Comparison of ENCODE assay signal across 14 cellular contexts in genomic region chr20:2507464-2507863, GRCh38. TPM values are rescaled to one million over a fixed set of nuclear protein-coding genes. Genes with fewer than 3 reads are reported as not detected.
DNase-seq lines count a peak whose midpoint lies in the region; ATAC-seq, FAIRE-seq and TF ChIP-seq lines count a peak whose summit lies in the region.
"Had no signal": no experiment of that assay in that cellular context is flagged by ENCODE, and none has a peak within 500 bp of the region (broad histone marks: within the 10 kb centered on the region; RNA-seq: fewer than 3 reads in every experiment).

No MANE protein-coding gene starts in this region.

- no peak for FAIRE-seq in HepG2 (lab: Jason Lieb, UNC)
- FAIRE-seq: G401.6 had no signal

- CTCF ChIA-PET in HepG2 (lab: Yijun Ruan, JAX; ENCODE audit: low intra/inter-chr PET ratio, low total read pairs): no interaction called here

- peak overlapping the region; percentile 80 for H3K9ac ChIP-seq in HepG2 (ENCODE audit: insufficient read depth, low read depth, low read length)

- peaks cover 10% of the 10 kb centered on the region for H3K27me3 Mint-ChIP-seq in activated T-helper 17 cell treated with anti-CD3 and anti-CD28 coated beads, Interleukin-2, amount 50 U/mL, for 72 hours

- H3K79me2 ChIP-seq in HepG2 (ENCODE audit: insufficient read depth, low read length): peaks cover 21% of the 10 kb centered on the region

- TF ChIP-seq CTCF in HepG2 (CRISPR knock-in tag; IDR thresholded peaks at IDR 0.05) (no peak), right lobe of liver (IDR thresholded peaks at IDR 0.05) (no peak), GM13976 (IDR thresholded peaks at IDR 0.05; ENCODE audit: borderline replicate concordance, control extremely low read depth, extremely low read depth, insufficient read depth, missing control alignments) (no peak)

- H3K4me3 ChIP-seq in HepG2 (replicated peaks in 1 of 3; ENCODE audit: insufficient read depth in 1 of 3, low read depth in 2 of 3, low read length in 3 of 3): peak overlapping the region; percentile 88 to 96 (median 91); a peak in 5 of 6 replicates
- H3K4me3 ChIP-seq in right lobe of liver: no peak overlapping the region
- H3K4me3 ChIP-seq in aorta (ENCODE audit: low read length in 2 of 2): peak overlapping the region; percentile 79 to 88

- H3K9me3 Mint-ChIP-seq in activated T-helper 17 cell treated with anti-CD3 and anti-CD28 coated beads, Interleukin-2, amount 50 U/mL, for 72 hours: no peaks in the 10 kb centered on the region

- H4K20me1 ChIP-seq in HepG2 (ENCODE audit: insufficient read depth, low read length): no peaks in the 10 kb centered on the region

- peak overlapping the region; percentile 99 for H3K4me2 ChIP-seq in HepG2 (ENCODE audit: low read depth, low read length)

- no peak overlapping the region for H2AFZ ChIP-seq in HepG2 (ENCODE audit: low read length)

- H3K27ac ChIP-seq in HepG2 (ENCODE audit: extremely low read length, insufficient read depth, low read length) (no peak overlapping the region), right lobe of liver (no peak overlapping the region), aorta (ENCODE audit: low read depth in 1 of 2, low read length in 2 of 2) (no peak overlapping the region)

- BruUV-seq in HepG2 (replicated peaks; lab: Mats Ljungman, UMichigan): no TSS peak

- H3K9me3 ChIP-seq in HepG2 (ENCODE audit: low read length) (no peaks in the 10 kb centered on the region), right lobe of liver (no peaks in the 10 kb centered on the region), aorta (ENCODE audit: control insufficient read depth, low read length) (no peaks in the 10 kb centered on the region)
- H3K9me3 ChIP-seq: transverse colon had no signal

- peaks cover 30% of the 10 kb centered on the region for H3K4me1 ChIP-seq in HepG2 (ENCODE audit: insufficient read depth, low read length)
- H3K4me1 ChIP-seq in right lobe of liver: peaks cover 0 to 5% (median 0%) of the 10 kb centered on the region in 4 donors
- peaks cover 0 to 4% of the 10 kb centered on the region in 2 donors for H3K4me1 ChIP-seq in aorta (ENCODE audit: control insufficient read depth in 1 of 2, insufficient read depth in 2 of 2, low read length in 2 of 2)

- no peak for ATAC-seq in HepG2
- ATAC-seq in right lobe of liver: no peak
- no peak for ATAC-seq in activated T-helper 17 cell treated with anti-CD3 and anti-CD28 coated beads, Interleukin-2, amount 50 U/mL, for 72 hours (replicated peaks)
- no peak for ATAC-seq in aorta (ENCODE audit: low FRiP score)

- peaks cover 5% of the 10 kb centered on the region for H3K4me1 Mint-ChIP-seq in activated T-helper 17 cell treated with anti-CD3 and anti-CD28 coated beads, Interleukin-2, amount 50 U/mL, for 72 hours

- H3K27me3 ChIP-seq in HepG2 (ENCODE audit: control insufficient read depth in 1 of 2, insufficient read depth in 2 of 2, low read length in 2 of 2): peaks cover 0 to 2% of the 10 kb centered on the region in 2 experiments; a peak in 2 of 5 replicates
- H3K27me3 ChIP-seq in right lobe of liver: no peaks in the 10 kb centered on the region
- no peaks in the 10 kb centered on the region for H3K27me3 ChIP-seq in aorta (ENCODE audit: control insufficient read depth in 1 of 2, insufficient read depth in 2 of 2, low read length in 1 of 2)
- H3K27me3 ChIP-seq: transverse colon had no signal

- peaks cover 13% of the 10 kb centered on the region for H3K36me3 Mint-ChIP-seq in activated T-helper 17 cell treated with anti-CD3 and anti-CD28 coated beads, Interleukin-2, amount 50 U/mL, for 72 hours (ENCODE audit: low read depth)

- no peak for TF ChIP-seq RAD21 in HepG2 (CRISPR knock-in tag; IDR thresholded peaks at IDR 0.05)

- in situ Hi-C loops in HepG2 (cut with HindIII; ENCODE audit: extremely low pct_ligation_motif_present, low pct_unique_long_range_greater_than_20kb): no loop called here
- in situ Hi-C loops in GM13976 (cut with MboI; ENCODE audit: low sequenced_read_pairs, unreplicated experiment): no loop called here

- no peaks in the 10 kb centered on the region for H3K36me3 ChIP-seq in HepG2 (replicated peaks in 1 of 2; ENCODE audit: control insufficient read depth in 1 of 2, insufficient read depth in 2 of 2, low read length in 2 of 2)
- H3K36me3 ChIP-seq in right lobe of liver: no peaks in the 10 kb centered on the region
- H3K36me3 ChIP-seq in aorta (ENCODE audit: control insufficient read depth in 1 of 2, insufficient read depth in 2 of 2, low read length in 1 of 2): no peaks in the 10 kb centered on the region
- H3K36me3 ChIP-seq: transverse colon had no signal

- DNase-seq in HepG2 (ENCODE audit: low spot score) (no peak), right lobe of liver (no peak), kidney tubule cell (ENCODE audit: low spot score) (peak; percentile 14), aorta (no peak), GM13976 (ENCODE audit: low spot score) (no peak), NCI-H187 treated with DMSO at 0.1 percent for 48 hours (lab: John Stamatoyannopoulos, UW) (no peak), hepatic stellate cell (ENCODE audit: low spot score) (no peak)
- DNase-seq: activated CD4-positive, alpha-beta T cell treated with anti-CD3 and anti-CD28 coated beads for 4 hours had no signal

- POLR2A ChIA-PET in HepG2 (lab: Yijun Ruan, JAX): interaction anchor here (0.9 to 3.8 kb wide), 4 partner anchors 16 to 145 kb away, joined by 3 to 32 read pairs (median 15); partner anchors contain the start of genes NOP56 and SNRPB

- peak overlapping the region; percentile 97 for H3K4me3 Mint-ChIP-seq in activated T-helper 17 cell treated with anti-CD3 and anti-CD28 coated beads, Interleukin-2, amount 50 U/mL, for 72 hours

- TF ChIP-seq POLR2A in HepG2 (IDR thresholded peaks at IDR 0.05; ENCODE audit: insufficient read depth in 1 of 2, low read depth in 2 of 2, low read length in 2 of 2) (no peak), right lobe of liver (IDR thresholded peaks at IDR 0.05) (no peak)

- TF ChIP-seq EP300 in HepG2 (IDR thresholded peaks at IDR 0.05; ENCODE audit: low read depth in 2 of 2, low read length in 2 of 2) (no peak), HepG2 (CRISPR knock-in tag; IDR thresholded peaks at IDR 0.05; ENCODE audit: borderline replicate concordance) (no peak)

- intact Hi-C loops in HepG2 (cut with micrococcal nuclease; ENCODE audit: unreplicated experiment): no loop called here
- intact Hi-C loops in right lobe of liver (cut with DNase I): no loop called here
- intact Hi-C loops in aorta (cut with DNase I): loop anchor here (5.0 kb wide), 1 partner anchor 35 kb away; the partner anchor contains the start of gene SNRPB (in 2 of the 2)

- H3K27ac Mint-ChIP-seq in activated T-helper 17 cell treated with anti-CD3 and anti-CD28 coated beads, Interleukin-2, amount 50 U/mL, for 72 hours: peak overlapping the region; percentile 98

- WGBS in HepG2 (ENCODE audit: low lambda C conversion rate): 81% methylated on average over 5 of the region's 5 CpGs
- WGBS in right lobe of liver (ENCODE audit: insufficient coverage, low coverage, low lambda C conversion rate, missing lambda C conversion rate): 84% methylated on average over 5 of the region's 5 CpGs
- 65 to 68% methylated on average over 5 of the region's 5 CpGs for WGBS in aorta, 2 donors

RNA-seq across cellular contexts. Expression of gene ZNF343, which starts 1.3 kb away (rescaled TPM):
- total RNA-seq in HepG2 (2016; rRNA removed; fragmentation: Illumina TruSeq; extraction: Trizol) (22.1 and 28.8 TPM in 2 replicates), right lobe of liver (1 to 10 TPM; 3.9 to 7.3 (median 6.0) TPM), aorta (10 to 100 TPM; 13.9 to 15.0 TPM)
- 4.5 and 6.2 TPM in 2 replicates for total RNA-seq in HepG2 (2016; cell fraction: cytosol; rRNA removed; fragmentation: Illumina TruSeq; extraction: Trizol; ENCODE audit: low read depth)
- 22.4 and 26.5 TPM in 2 replicates for total RNA-seq in HepG2 (2016; cell fraction: insoluble cytoplasmic fraction; rRNA removed; fragmentation: Illumina TruSeq; extraction: Trizol)
- total RNA-seq in HepG2 (2016; cell fraction: membrane; rRNA removed; fragmentation: Illumina TruSeq; extraction: Trizol): 15.3 and 17.5 TPM in 2 replicates
- 21.9 and 23.7 TPM in 2 replicates for total RNA-seq in HepG2 (2016; cell fraction: nucleus; rRNA removed; fragmentation: Illumina TruSeq; extraction: Trizol)
- polyA plus RNA-seq in HepG2 (2011; rRNA removed) (16.4 and 17.0 TPM in 2 replicates), aorta (1 to 10 TPM; 5.3 to 9.7 TPM)
- polyA plus RNA-seq in HepG2 (2011; cell fraction: cytosol; rRNA removed): 8.7 and 11.5 TPM in 2 replicates
- 27.9 and 31.1 TPM in 2 replicates for polyA plus RNA-seq in HepG2 (2011; cell fraction: nucleus; rRNA removed)
- 13.6 and 14.9 TPM in 2 replicates for polyA plus RNA-seq in HepG2 (2012)
- 2.1 and 3.0 TPM in 2 replicates for polyA plus RNA-seq in HepG2 (2016; cell fraction: cytosol; fragmentation: Illumina TruSeq; extraction: Trizol; ENCODE audit: low read depth)
- 18.9 and 19.0 TPM in 2 replicates for polyA plus RNA-seq in HepG2 (2016; cell fraction: insoluble cytoplasmic fraction; fragmentation: Illumina TruSeq; extraction: Trizol; ENCODE audit: low read depth)
- 4.9 and 6.7 TPM in 2 replicates for polyA plus RNA-seq in HepG2 (2016; cell fraction: membrane; fragmentation: Illumina TruSeq; extraction: Trizol; ENCODE audit: low read depth)
- 40.2 and 44.5 TPM in 2 replicates for polyA plus RNA-seq in HepG2 (2016; cell fraction: nucleus; fragmentation: Illumina TruSeq; extraction: Trizol; ENCODE audit: insufficient read depth, low read depth)
- polyA minus RNA-seq in HepG2 (2011; rRNA and poly(A)+ RNA removed; ENCODE audit: low replicate concordance): 8.3 and 15.8 TPM in 2 replicates
- polyA minus RNA-seq in HepG2 (2011; cell fraction: cytosol; rRNA and poly(A)+ RNA removed): 10.1 and 14.8 TPM in 2 replicates
- 21.9 and 37.8 TPM in 2 replicates for polyA minus RNA-seq in HepG2 (2011; cell fraction: nucleus; rRNA and poly(A)+ RNA removed)
- total RNA-seq in activated T-helper 17 cell treated with anti-CD3 and anti-CD28 coated beads, Interleukin-2, amount 50 U/mL, for 72 hours: 10 to 100 TPM in 1 of 2 donors, 1 to 10 TPM in 1; 8.0 to 10.1 TPM

RNA-seq across cellular contexts. Expression of gene TMC2, which starts 28.9 kb away (rescaled TPM):
- total RNA-seq in HepG2 (2016; rRNA removed; fragmentation: Illumina TruSeq; extraction: Trizol) (not detected in 2 replicates), right lobe of liver (not detected), aorta (under 1 TPM in 1 of 2 donors, not detected in 1; 0.15 TPM)
- total RNA-seq in HepG2 (2016; cell fraction: cytosol; rRNA removed; fragmentation: Illumina TruSeq; extraction: Trizol; ENCODE audit: low read depth): not detected in 2 replicates
- total RNA-seq in HepG2 (2016; cell fraction: insoluble cytoplasmic fraction; rRNA removed; fragmentation: Illumina TruSeq; extraction: Trizol): 0.04 TPM in 1 of 2 replicates, not detected in the other
- not detected in 2 replicates for total RNA-seq in HepG2 (2016; cell fraction: membrane; rRNA removed; fragmentation: Illumina TruSeq; extraction: Trizol)
- total RNA-seq in HepG2 (2016; cell fraction: nucleus; rRNA removed; fragmentation: Illumina TruSeq; extraction: Trizol): not detected in 2 replicates
- polyA plus RNA-seq in HepG2 (2011; rRNA removed) (0.03 TPM in 1 of 2 replicates, not detected in the other), aorta (under 1 TPM in 1 of 2 donors, not detected in 1; 0.10 TPM)
- not detected in 2 replicates for polyA plus RNA-seq in HepG2 (2011; cell fraction: cytosol; rRNA removed)
- not detected in 2 replicates for polyA plus RNA-seq in HepG2 (2011; cell fraction: nucleus; rRNA removed)
- 0.07 TPM in 1 of 2 replicates, not detected in the other for polyA plus RNA-seq in HepG2 (2012)
- not detected in 2 replicates for polyA plus RNA-seq in HepG2 (2016; cell fraction: cytosol; fragmentation: Illumina TruSeq; extraction: Trizol; ENCODE audit: low read depth)
- not detected in 2 replicates for polyA plus RNA-seq in HepG2 (2016; cell fraction: insoluble cytoplasmic fraction; fragmentation: Illumina TruSeq; extraction: Trizol; ENCODE audit: low read depth)
- not detected in 2 replicates for polyA plus RNA-seq in HepG2 (2016; cell fraction: membrane; fragmentation: Illumina TruSeq; extraction: Trizol; ENCODE audit: low read depth)
- polyA plus RNA-seq in HepG2 (2016; cell fraction: nucleus; fragmentation: Illumina TruSeq; extraction: Trizol; ENCODE audit: insufficient read depth, low read depth): not detected in 2 replicates
- polyA minus RNA-seq in HepG2 (2011; rRNA and poly(A)+ RNA removed; ENCODE audit: low replicate concordance): not detected in 2 replicates
- not detected in 2 replicates for polyA minus RNA-seq in HepG2 (2011; cell fraction: cytosol; rRNA and poly(A)+ RNA removed)
- polyA minus RNA-seq in HepG2 (2011; cell fraction: nucleus; rRNA and poly(A)+ RNA removed): not detected in 2 replicates
- not detected for total RNA-seq in activated T-helper 17 cell treated with anti-CD3 and anti-CD28 coated beads, Interleukin-2, amount 50 U/mL, for 72 hours
- total RNA-seq: esophagus mucosa, LHCN-M2, pulmonary artery endothelial cell, transverse colon had no signal

RNA-seq across cellular contexts. Expression of gene SNRPB, which starts 36.9 kb away (rescaled TPM):
- 778 and 844 TPM in 2 replicates for total RNA-seq in HepG2 (2016; rRNA removed; fragmentation: Illumina TruSeq; extraction: Trizol)
- total RNA-seq in HepG2 (2016; cell fraction: cytosol; rRNA removed; fragmentation: Illumina TruSeq; extraction: Trizol; ENCODE audit: low read depth): 240 and 247 TPM in 2 replicates
- total RNA-seq in HepG2 (2016; cell fraction: insoluble cytoplasmic fraction; rRNA removed; fragmentation: Illumina TruSeq; extraction: Trizol): 807 and 874 TPM in 2 replicates
- 271 and 293 TPM in 2 replicates for total RNA-seq in HepG2 (2016; cell fraction: membrane; rRNA removed; fragmentation: Illumina TruSeq; extraction: Trizol)
- total RNA-seq in HepG2 (2016; cell fraction: nucleus; rRNA removed; fragmentation: Illumina TruSeq; extraction: Trizol): 288 and 319 TPM in 2 replicates
- polyA plus RNA-seq in HepG2 (2011; rRNA removed): 473 and 489 TPM in 2 replicates
- 454 and 565 TPM in 2 replicates for polyA plus RNA-seq in HepG2 (2011; cell fraction: cytosol; rRNA removed)
- polyA plus RNA-seq in HepG2 (2011; cell fraction: nucleus; rRNA removed): 241 and 254 TPM in 2 replicates
- 287 and 337 TPM in 2 replicates for polyA plus RNA-seq in HepG2 (2012)
- 214 and 218 TPM in 2 replicates for polyA plus RNA-seq in HepG2 (2016; cell fraction: cytosol; fragmentation: Illumina TruSeq; extraction: Trizol; ENCODE audit: low read depth)
- polyA plus RNA-seq in HepG2 (2016; cell fraction: insoluble cytoplasmic fraction; fragmentation: Illumina TruSeq; extraction: Trizol; ENCODE audit: low read depth): 583 and 611 TPM in 2 replicates
- 190 and 196 TPM in 2 replicates for polyA plus RNA-seq in HepG2 (2016; cell fraction: membrane; fragmentation: Illumina TruSeq; extraction: Trizol; ENCODE audit: low read depth)
- 401 and 413 TPM in 2 replicates for polyA plus RNA-seq in HepG2 (2016; cell fraction: nucleus; fragmentation: Illumina TruSeq; extraction: Trizol; ENCODE audit: insufficient read depth, low read depth)
- 137 and 221 TPM in 2 replicates for polyA minus RNA-seq in HepG2 (2011; rRNA and poly(A)+ RNA removed; ENCODE audit: low replicate concordance)
- 125 and 146 TPM in 2 replicates for polyA minus RNA-seq in HepG2 (2011; cell fraction: cytosol; rRNA and poly(A)+ RNA removed)
- polyA minus RNA-seq in HepG2 (2011; cell fraction: nucleus; rRNA and poly(A)+ RNA removed): 61.2 and 82.5 TPM in 2 replicates
- total RNA-seq in right lobe of liver: 100 to 1,000 TPM in 1 of 6 experiments, 10 to 100 TPM in 5; 25.4 to 105 (median 48.1) TPM
- 100 to 1,000 TPM; 329 to 489 TPM for total RNA-seq in activated T-helper 17 cell treated with anti-CD3 and anti-CD28 coated beads, Interleukin-2, amount 50 U/mL, for 72 hours
- 10 to 100 TPM; 84.2 to 89.8 TPM for total RNA-seq in aorta
- polyA plus RNA-seq in aorta: 100 to 1,000 TPM; 106 to 116 TPM

Comparison
In these comparisons a context has a peak if more than half of its experiments do, and no peak if none do; other contexts are left out.
1. H3K4me3 ChIP-seq: peak in HepG2 (3 of 3) and aorta (2 of 2); none in right lobe of liver (0 of 3).
2. intact Hi-C loops: an anchor here in aorta (5.0 kb wide); none called in HepG2 and right lobe of liver.